8 cellular contexts compared by ENCODE assay signal in the genomic region with DNA sequence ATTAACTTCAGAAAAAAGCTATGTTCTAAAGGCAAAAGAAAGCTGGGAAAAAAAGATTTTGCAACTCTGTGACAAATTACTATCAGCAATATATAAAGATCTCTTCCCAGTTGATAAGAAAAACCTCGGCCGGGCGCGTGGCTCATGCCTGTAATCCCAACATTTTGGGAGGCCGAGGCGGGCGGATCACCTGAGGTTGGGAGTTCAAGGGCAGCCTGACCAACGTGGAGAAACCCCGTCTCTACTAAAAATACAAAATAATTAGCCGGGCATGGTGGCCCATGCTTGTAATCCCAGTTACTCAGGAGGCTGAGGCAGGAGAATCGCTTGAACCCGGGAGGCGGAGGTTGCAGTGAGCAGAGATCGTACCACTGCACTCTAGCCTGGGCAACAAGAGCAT. TPM values are rescaled to one million over a fixed set of nuclear protein-coding genes. Genes with fewer than 3 reads are reported as not detected.
DNase-seq lines count a peak whose midpoint lies in the region; ATAC-seq and TF ChIP-seq lines count a peak whose summit lies in the region.
"Not testable (repeated sequence)": the region's sequence is repeated elsewhere in the genome, so short reads cannot be mapped to it uniquely, and the experiment has no call there.

No MANE protein-coding gene starts in this region.

- WGBS in right cardiac atrium: 87% methylated on average over 14 of the region's 14 CpGs
- WGBS in stomach, 5 donors: 75 to 85% (median 82%) methylated on average over 14 of the region's 14 CpGs

- CTCF ChIA-PET in T-cell (lab: Charles Lee): interaction anchor here in 1 of 2 donors (0.8 to 2.0 kb wide), 4 partner anchors 12 to 82 kb away, joined by 3 to 11 read pairs (median 4); no protein-coding TSS in a partner anchor
- CTCF ChIA-PET in activated naive CD4-positive, alpha-beta T cell treated with anti-CD3 and anti-CD28 coated beads for 36 hours (lab: Charles Lee): not testable (repeated sequence)

- H3K4me1 ChIP-seq in BLaER1 treated with 17β-estradiol and CSF1 and Interleukin-3, amounts not matched to agents 10 nM and 100 nM: peaks cover 41 to 71% (median 59%) of the 10 kb centered on the region in 10 experiments
- H3K4me1 ChIP-seq in right cardiac atrium (ENCODE audit: control insufficient read depth, insufficient read depth, low read length): not testable (repeated sequence)
- peaks cover 6 to 56% (median 30%) of the 10 kb centered on the region in 4 donors for H3K4me1 ChIP-seq in stomach

- not testable (repeated sequence) for H3K27me3 ChIP-seq in BLaER1 treated with 17β-estradiol and CSF1 and Interleukin-3, amounts not matched to agents 10 nM and 100 nM; right cardiac atrium (ENCODE audit: control insufficient read depth, insufficient read depth); stomach

- peaks cover 0 to 29% (median 25%) of the 10 kb centered on the region in 11 experiments; a peak in 16 of 22 replicates for H3K36me3 ChIP-seq in BLaER1 treated with 17β-estradiol and CSF1 and Interleukin-3, amounts not matched to agents 10 nM and 100 nM
- H3K36me3 ChIP-seq in stomach: not testable (repeated sequence)

- DNase-seq in T-cell; activated naive CD4-positive, alpha-beta T cell treated with anti-CD3 and anti-CD28 coated beads for 36 hours; stomach: not testable (repeated sequence)
- DNase-seq in right cardiac atrium: peak in 1 of 3 donors; percentile 52

- H3K27ac ChIP-seq in BLaER1 treated with 17β-estradiol and CSF1 and Interleukin-3, amounts not matched to agents 10 nM and 100 nM: peak overlapping the region in 9 of 11 experiments; percentile 58 to 84 (median 80); a peak in 17 of 22 replicates
- H3K27ac ChIP-seq in right cardiac atrium (ENCODE audit: low read length): not testable (repeated sequence)
- H3K27ac ChIP-seq in stomach: peak overlapping the region in 3 of 5 donors; percentile 81 to 100 (median 98)

- not testable (repeated sequence) for H3K36me3 Mint-ChIP-seq in IgD-negative memory B cell; T-cell; nephron (ENCODE audit: low read depth)
- H3K36me3 Mint-ChIP-seq in activated naive CD4-positive, alpha-beta T cell treated with anti-CD3 and anti-CD28 coated beads for 36 hours (ENCODE audit: low read depth): peaks cover 25% of the 10 kb centered on the region
- peaks cover 30% of the 10 kb centered on the region for H3K36me3 Mint-ChIP-seq in dendritic cell treated with granulocyte-macrophage colony-stimulating factor and Interleukin-4, amounts not matched to agents 40 ng/mL and 50 ng/mL, for 4 days (ENCODE audit: low read depth)

- H3K4me1 Mint-ChIP-seq in IgD-negative memory B cell (peaks cover 25 to 38% (median 30%) of the 10 kb centered on the region in 3 donors), T-cell (peaks cover 16 to 36% (median 29%) of the 10 kb centered on the region in 3 donors), nephron (peaks cover 28% of the 10 kb centered on the region)
- H3K4me1 Mint-ChIP-seq in activated naive CD4-positive, alpha-beta T cell treated with anti-CD3 and anti-CD28 coated beads for 36 hours (ENCODE audit: low read depth): peaks cover 17% of the 10 kb centered on the region
- peaks cover 56% of the 10 kb centered on the region for H3K4me1 Mint-ChIP-seq in dendritic cell treated with granulocyte-macrophage colony-stimulating factor and Interleukin-4, amounts not matched to agents 40 ng/mL and 50 ng/mL, for 4 days (ENCODE audit: low read depth)

- H3K9ac ChIP-seq in BLaER1 treated with 17β-estradiol and CSF1 and Interleukin-3, amounts not matched to agents 10 nM and 100 nM: peak overlapping the region in 9 of 11 experiments; percentile 63 to 100 (median 80); a peak in 16 of 22 replicates

- intact Hi-C loops in activated naive CD4-positive, alpha-beta T cell treated with anti-CD3 and anti-CD28 coated beads for 36 hours (cut with micrococcal nuclease): loop anchor here (10.0 kb wide), 1 partner anchor 836 kb away; no protein-coding TSS in a partner anchor
- intact Hi-C loops in dendritic cell treated with granulocyte-macrophage colony-stimulating factor and Interleukin-4, amounts not matched to agents 40 ng/mL and 50 ng/mL, for 4 days (cut with micrococcal nuclease): loop anchor here (5.0 kb wide), 3 partner anchors 57 to 138 kb away; a partner anchor contains a TSS
- intact Hi-C loops in right cardiac atrium (cut with DNase I): loop anchor here (5.0 to 10.0 kb wide), 7 partner anchors 54 to 83 kb away; no protein-coding TSS in a partner anchor
- intact Hi-C loops in stomach (cut with DNase I; ENCODE audit: low total_unique reads): not testable (repeated sequence)

- H3K9me3 ChIP-seq in BLaER1 treated with 17β-estradiol and CSF1 and Interleukin-3, amounts not matched to agents 10 nM and 100 nM (replicated peaks in 1 of 11); right cardiac atrium (ENCODE audit: control insufficient read depth, low read length); stomach: not testable (repeated sequence)

- ATAC-seq in T-cell (replicated peaks in 1 of 4); right cardiac atrium: not testable (repeated sequence)

- H3K4me2 ChIP-seq in BLaER1 treated with 17β-estradiol and CSF1 and Interleukin-3, amounts not matched to agents 10 nM and 100 nM: peak overlapping the region; percentile 74 to 94 (median 85); a peak in 21 of 22 replicates

- H3K4me3 ChIP-seq in BLaER1 treated with 17β-estradiol and CSF1 and Interleukin-3, amounts not matched to agents 10 nM and 100 nM: peak overlapping the region in 8 of 10 experiments; percentile 59 to 100 (median 96); a peak in 14 of 20 replicates
- H3K4me3 ChIP-seq in right cardiac atrium (ENCODE audit: low read length): peak overlapping the region; percentile 61
- H3K4me3 ChIP-seq in stomach: not testable (repeated sequence)

- POLR2A ChIA-PET in T-cell (lab: Charles Lee): interaction anchor here in 1 of 2 donors (2.0 kb wide), 1 partner anchor 24 kb away, joined by 6 read pairs; no protein-coding TSS in a partner anchor

- H4K20me1 ChIP-seq in BLaER1 treated with 17β-estradiol and CSF1 and Interleukin-3, amounts not matched to agents 10 nM and 100 nM: peaks cover 24 to 36% (median 36%) of the 10 kb centered on the region in 11 experiments; a peak in 21 of 22 replicates

- TF ChIP-seq EP300 in stomach (IDR thresholded peaks at IDR 0.05): not testable (repeated sequence)

- TF ChIP-seq POLR2A in stomach (IDR thresholded peaks at IDR 0.05): not testable (repeated sequence)

- peak overlapping the region in 2 of 4 donors; percentile 91 to 96 for H3K4me3 Mint-ChIP-seq in IgD-negative memory B cell
- peak overlapping the region in 2 of 3 donors; percentile 78 to 98 for H3K4me3 Mint-ChIP-seq in T-cell
- H3K4me3 Mint-ChIP-seq in activated naive CD4-positive, alpha-beta T cell treated with anti-CD3 and anti-CD28 coated beads for 36 hours: peak overlapping the region; percentile 83
- not testable (repeated sequence) for H3K4me3 Mint-ChIP-seq in dendritic cell treated with granulocyte-macrophage colony-stimulating factor and Interleukin-4, amounts not matched to agents 40 ng/mL and 50 ng/mL, for 4 days
- peak overlapping the region; percentile 82 to 87 (median 86) for H3K4me3 Mint-ChIP-seq in nephron

- not testable (repeated sequence) for H3K27me3 Mint-ChIP-seq in IgD-negative memory B cell; T-cell; activated naive CD4-positive, alpha-beta T cell treated with anti-CD3 and anti-CD28 coated beads for 36 hours (ENCODE audit: low read depth); dendritic cell treated with granulocyte-macrophage colony-stimulating factor and Interleukin-4, amounts not matched to agents 40 ng/mL and 50 ng/mL, for 4 days; nephron (ENCODE audit: low read depth)

- H3K27ac Mint-ChIP-seq in IgD-negative memory B cell: peak overlapping the region in 2 of 3 donors; percentile 84 to 91
- not testable (repeated sequence) for H3K27ac Mint-ChIP-seq in T-cell; activated naive CD4-positive, alpha-beta T cell treated with anti-CD3 and anti-CD28 coated beads for 36 hours
- peak overlapping the region; percentile 95 for H3K27ac Mint-ChIP-seq in dendritic cell treated with granulocyte-macrophage colony-stimulating factor and Interleukin-4, amounts not matched to agents 40 ng/mL and 50 ng/mL, for 4 days
- peak overlapping the region in 2 of 3 experiments; percentile 82 to 88 for H3K27ac Mint-ChIP-seq in nephron

- not testable (repeated sequence) for TF ChIP-seq CTCF in nephron (IDR thresholded peaks at IDR 0.05; ENCODE audit: unreplicated experiment in 3 of 3); stomach (IDR thresholded peaks at IDR 0.05)

- not testable (repeated sequence) for H3K9me3 Mint-ChIP-seq in IgD-negative memory B cell; T-cell; activated naive CD4-positive, alpha-beta T cell treated with anti-CD3 and anti-CD28 coated beads for 36 hours; dendritic cell treated with granulocyte-macrophage colony-stimulating factor and Interleukin-4, amounts not matched to agents 40 ng/mL and 50 ng/mL, for 4 days; nephron

RNA-seq across cellular contexts. Expression of a gene that starts 1.4 kb away (rescaled TPM):
- polyA plus RNA-seq in IgD-negative memory B cell (231 TPM), right cardiac atrium (92.5 TPM), stomach (10 to 100 TPM; 46.7 to 79.3 (median 54.3) TPM)
- total RNA-seq in T-cell (1,000 to 10,000 TPM in 2 of 5 donors, 100 to 1,000 TPM in 3; 816 to 1,109 (median 896) TPM), right cardiac atrium (100 to 1,000 TPM; 140 to 224 (median 163) TPM), stomach (100 to 1,000 TPM; 155 to 620 (median 272) TPM)
- 100 to 1,000 TPM; 574 to 625 TPM for total RNA-seq in activated naive CD4-positive, alpha-beta T cell treated with anti-CD3 and anti-CD28 coated beads for 36 hours
